ENCODE assay signal across 8 cellular contexts in the genomic region with DNA sequence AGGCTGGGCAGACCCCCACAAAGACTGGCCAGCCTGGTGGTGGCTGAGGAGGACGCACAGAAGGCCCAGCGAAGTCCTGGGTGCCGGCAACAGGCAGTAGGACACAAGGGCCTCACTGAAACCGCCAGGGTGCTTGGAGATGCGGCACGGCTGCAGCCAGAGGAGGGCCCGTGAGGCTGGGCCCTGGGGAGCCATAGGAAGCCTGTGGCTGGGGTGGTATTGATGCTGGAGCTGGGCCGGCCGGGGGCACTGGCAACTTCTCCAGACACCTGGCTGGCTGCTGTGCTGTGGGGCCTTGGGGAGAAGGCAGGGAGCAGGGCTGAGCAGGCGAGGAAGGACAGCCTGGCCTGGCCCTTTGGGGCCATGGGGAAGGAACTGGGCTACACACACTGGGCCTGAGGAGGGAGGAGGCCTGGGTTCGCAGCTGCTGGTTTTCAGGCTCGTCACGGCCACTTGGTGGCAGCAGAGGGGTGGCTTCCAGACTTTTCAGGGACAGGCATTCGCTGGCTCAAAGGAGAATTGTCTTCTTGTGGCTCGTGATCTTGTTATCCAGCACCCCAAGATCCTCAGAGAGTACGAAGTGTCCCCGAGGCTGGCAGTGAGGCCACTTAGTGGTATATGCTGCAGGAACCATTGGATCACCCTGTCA. TPM values are rescaled to one million over a fixed set of nuclear protein-coding genes. Genes with fewer than 3 reads are reported as not detected.
DNase-seq lines count a peak whose midpoint lies in the region; ATAC-seq and TF ChIP-seq lines count a peak whose summit lies in the region.

No MANE protein-coding gene starts in this region.

- H3K36me3 ChIP-seq in right lobe of liver = no peaks in the 10 kb centered on the region

- no peaks in the 10 kb centered on the region for H3K4me1 Mint-ChIP-seq in activated CD4-positive, alpha-beta T cell treated with anti-CD3 and anti-CD28 coated beads, Interleukin-2, amount 10 ng/mL, durations not matched to agents 24 days and 14 days

- no peaks in the 10 kb centered on the region for H3K27me3 Mint-ChIP-seq in activated CD4-positive, alpha-beta T cell treated with anti-CD3 and anti-CD28 coated beads, Interleukin-2, amount 10 ng/mL, durations not matched to agents 24 days and 14 days

- 16% methylated on average over 5 of the region's 17 CpGs for WGBS in right lobe of liver (ENCODE audit: insufficient coverage, low coverage, low lambda C conversion rate, missing lambda C conversion rate)

- no peak overlapping the region for H3K4me3 ChIP-seq in right lobe of liver

- H3K9me3 Mint-ChIP-seq in activated CD4-positive, alpha-beta T cell treated with anti-CD3 and anti-CD28 coated beads, Interleukin-2, amount 10 ng/mL, durations not matched to agents 24 days and 14 days = no peaks in the 10 kb centered on the region

- no peaks in the 10 kb centered on the region for H3K4me1 ChIP-seq in right lobe of liver

- intact Hi-C loops in activated CD4-positive, alpha-beta T cell treated with anti-CD3 and anti-CD28 coated beads, Interleukin-2, amount 10 ng/mL, durations not matched to agents 24 days and 14 days (cut with micrococcal nuclease) = loop anchor here (1.0 kb wide), 2 partner anchors 95 to 114 kb away; no protein-coding TSS in a partner anchor
- intact Hi-C loops in right lobe of liver (cut with DNase I) = loop anchor here (5.0 to 10.0 kb wide), 2 partner anchors 113 to 120 kb away; a partner anchor contains a TSS

- H3K9me3 ChIP-seq in right lobe of liver = no peaks in the 10 kb centered on the region

- peak; percentile 64 for TF ChIP-seq CTCF in GM10266 (IDR thresholded peaks at IDR 0.05; ENCODE audit: control insufficient read depth, insufficient read depth, low read depth, missing control alignments)
- TF ChIP-seq CTCF in right lobe of liver (IDR thresholded peaks at IDR 0.05) = peak; percentile 63 to 75 (median 70)

- no peak overlapping the region for H3K4me3 Mint-ChIP-seq in activated CD4-positive, alpha-beta T cell treated with anti-CD3 and anti-CD28 coated beads, Interleukin-2, amount 10 ng/mL, durations not matched to agents 24 days and 14 days

- H3K27ac Mint-ChIP-seq in activated CD4-positive, alpha-beta T cell treated with anti-CD3 and anti-CD28 coated beads, Interleukin-2, amount 10 ng/mL, durations not matched to agents 24 days and 14 days = no peak overlapping the region

- H3K27ac ChIP-seq in cingulate gyrus (ENCODE audit: low read depth, low read length) (peak overlapping the region; percentile 85), right lobe of liver (no peak overlapping the region)

- ATAC-seq in right lobe of liver (peak; percentile 76 to 92 (median 90)), HG03378 (IDR thresholded peaks at IDR 0.05; ENCODE audit: unreplicated experiment) (no peak)

- no peak for TF ChIP-seq POLR2A in right lobe of liver (IDR thresholded peaks at IDR 0.05)

- H3K36me3 Mint-ChIP-seq in activated CD4-positive, alpha-beta T cell treated with anti-CD3 and anti-CD28 coated beads, Interleukin-2, amount 10 ng/mL, durations not matched to agents 24 days and 14 days (ENCODE audit: low read depth) = no peaks in the 10 kb centered on the region

- H3K27me3 ChIP-seq in right lobe of liver = no peaks in the 10 kb centered on the region

- DNase-seq in A172 (ENCODE audit: low spot score) (peak; percentile 46), GM10266 (ENCODE audit: extremely low spot score) (peak; percentile 67), NCI-H2107 (lab: John Stamatoyannopoulos, UW) (peak; percentile 47), right lobe of liver (peak; percentile 57 to 71 (median 70))
- peak; percentile 87 for DNase-seq in activated CD4-positive, alpha-beta T cell treated with anti-CD3 and anti-CD28 coated beads, Interleukin-2, amount 10 ng/mL, durations not matched to agents 24 days and 14 days
- peak; percentile 5 for DNase-seq in stimulated activated CD8-positive, alpha-beta memory T cell treated with anti-CD3 and anti-CD28 coated beads, Interleukin-12 subunit alpha, Interleukin-12 subunit beta, amount 100 ng/mL, for 4 hours (ENCODE audit: low read depth)

RNA-seq across cellular contexts. Expression of a gene that starts 37.2 kb away (rescaled TPM):
- total RNA-seq in A172 (2014; rRNA removed; shearing (Covaris generic)) = not detected in 2 replicates
- total RNA-seq in activated CD4-positive, alpha-beta T cell treated with anti-CD3 and anti-CD28 coated beads, Interleukin-2, amount 10 ng/mL, durations not matched to agents 24 days and 14 days = not detected in 2 replicates
- total RNA-seq in right lobe of liver = under 1 TPM in 1 of 6 experiments, not detected in 5; 0.07 TPM

RNA-seq across cellular contexts. Expression of a gene that starts 44.3 kb away (rescaled TPM):
- total RNA-seq in A172 (2014; rRNA removed; shearing (Covaris generic)) = 74.2 and 87.9 TPM in 2 replicates
- total RNA-seq in activated CD4-positive, alpha-beta T cell treated with anti-CD3 and anti-CD28 coated beads, Interleukin-2, amount 10 ng/mL, durations not matched to agents 24 days and 14 days = 27.3 and 28.7 TPM in 2 replicates
- total RNA-seq in right lobe of liver = 10 to 100 TPM in 2 of 6 experiments, 1 to 10 TPM in 4; 5.6 to 14.0 (median 7.5) TPM

RNA-seq across cellular contexts. Expression of a gene that starts 59.9 kb away (rescaled TPM):
- not detected in 2 replicates for total RNA-seq in A172 (2014; rRNA removed; shearing (Covaris generic))
- not detected in 2 replicates for total RNA-seq in activated CD4-positive, alpha-beta T cell treated with anti-CD3 and anti-CD28 coated beads, Interleukin-2, amount 10 ng/mL, durations not matched to agents 24 days and 14 days
- total RNA-seq in right lobe of liver = 100 to 1,000 TPM in 4 of 6 experiments, 10 to 100 TPM in 2; 57.0 to 161 (median 122) TPM

Comparison
In these comparisons a context has a peak if more than half of its experiments do, and no peak if none do; other contexts are left out.
1. DNase-seq: peak in every context shown above with its lines; median percentile 87 in activated CD4-positive, alpha-beta T cell treated with anti-CD3 and anti-CD28 coated beads, Interleukin-2, amount 10 ng/mL, durations not matched to agents 24 days and 14 days; 70 in right lobe of liver; 67 in GM10266; 47 in NCI-H2107; 46 in A172; 5 in stimulated activated CD8-positive, alpha-beta memory T cell treated with anti-CD3 and anti-CD28 coated beads, Interleukin-12 subunit alpha, Interleukin-12 subunit beta, amount 100 ng/mL, for 4 hours.
2. RNA of a gene that starts 59.9 kb away (total RNA-seq): 57.0 to 161 TPM in right lobe of liver; not detected in A172 and not detected in activated CD4-positive, alpha-beta T cell treated with anti-CD3 and anti-CD28 coated beads, Interleukin-2, amount 10 ng/mL, durations not matched to agents 24 days and 14 days; every median in the first group is over 10 times any median in the second.